Comparison of ENCODE assay signal across 8 cellular contexts in the genomic region with DNA sequence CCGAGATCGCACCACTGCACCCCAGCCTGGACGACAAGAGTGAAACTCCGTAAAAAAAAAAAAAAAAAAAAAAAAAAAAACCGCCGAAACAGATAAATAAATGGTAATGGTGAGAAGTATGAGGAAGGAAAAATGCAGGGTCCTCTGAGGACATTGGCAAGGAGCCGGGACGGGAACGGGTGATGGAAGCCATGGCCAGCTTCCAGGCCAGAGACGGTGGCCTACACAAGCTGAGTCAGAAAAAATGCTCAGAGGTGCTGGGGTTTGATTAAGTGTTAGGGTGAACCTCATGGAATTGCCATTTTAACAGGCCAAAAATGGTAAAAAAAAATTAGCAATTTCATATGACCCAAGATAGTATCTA.
DNase-seq lines count a peak whose midpoint lies in the region; ATAC-seq and FAIRE-seq lines count a peak whose summit lies in the region.

No MANE protein-coding gene starts in this region.

- H3K27me3 ChIP-seq in muscle layer of duodenum (ENCODE audit: low read depth, low read length), result no peaks in the 10 kb centered on the region

- no peaks in the 10 kb centered on the region for H3K9me3 ChIP-seq in muscle layer of duodenum (ENCODE audit: control insufficient read depth in 1 of 2, low read length in 2 of 2)

- peak overlapping the region; percentile 64 to 78 for H3K4me3 ChIP-seq in muscle layer of duodenum (ENCODE audit: low read depth in 1 of 2, low read length in 2 of 2)

- FAIRE-seq in endometrium (lab: Jason Lieb, UNC), result peak; percentile 43

- peak overlapping the region; percentile 82 for H3K27ac ChIP-seq in muscle layer of duodenum (ENCODE audit: low read length)

- no peak for ATAC-seq in GM21576 (IDR thresholded peaks at IDR 0.05; ENCODE audit: unreplicated experiment)

- DNase-seq in DMS 273 (lab: John Stamatoyannopoulos, UW; ENCODE audit: unreplicated experiment) (peak; percentile 59), DMS 273 treated with DMSO at 0.1 percent for 48 hours (lab: John Stamatoyannopoulos, UW) (no peak), RKO (ENCODE audit: low spot score) (peak; percentile 77), DMS153 (lab: John Stamatoyannopoulos, UW) (no peak), cortex of kidney (lab: John Stamatoyannopoulos, UW) (no peak)

- H3K36me3 ChIP-seq in muscle layer of duodenum (ENCODE audit: control insufficient read depth in 1 of 2, insufficient read depth in 2 of 2, low read length in 2 of 2), result peaks cover 0 to 4% of the 10 kb centered on the region in 2 donors

- H3K4me1 ChIP-seq in muscle layer of duodenum (ENCODE audit: control insufficient read depth in 1 of 2, insufficient read depth in 2 of 2, low read length in 2 of 2), result peaks cover 12 to 30% of the 10 kb centered on the region in 2 donors

Comparison
In these comparisons a context has a peak if more than half of its experiments do, and no peak if none do; other contexts are left out.
1. DNase-seq: peak in DMS 273 (single experiment) and RKO (single experiment); none in DMS 273 treated with DMSO at 0.1 percent for 48 hours (single experiment), DMS153 (single experiment) and cortex of kidney (single experiment).